24 cellular contexts compared by ENCODE assay signal in genomic region chr13:76715043-76715442, GRCh38.
DNase-seq lines count a peak whose midpoint lies in the region; ATAC-seq and TF ChIP-seq lines count a peak whose summit lies in the region.
"Had no signal": no experiment of that assay in that cellular context is flagged by ENCODE, and none has a peak within 500 bp of the region (broad histone marks: within the 10 kb centered on the region; RNA-seq: fewer than 3 reads in every experiment).

No MANE protein-coding gene starts in this region.

- H3K27me3 ChIP-seq in left ventricle myocardium inferior (ENCODE audit: low read depth) (no peaks in the 10 kb centered on the region), right atrium auricular region (no peaks in the 10 kb centered on the region), endodermal cell (ENCODE audit: control insufficient read depth, insufficient read depth, low read length, poor library complexity, severe bottlenecking) (no peaks in the 10 kb centered on the region), gastrocnemius medialis (no peaks in the 10 kb centered on the region)
- H3K27me3 ChIP-seq: BLaER1, SJSA1 had no signal

- no peak for TF ChIP-seq CTCF in left ventricle myocardium inferior (IDR thresholded peaks at IDR 0.05; ENCODE audit: borderline replicate concordance)
- no peak for TF ChIP-seq CTCF in right atrium auricular region (IDR thresholded peaks at IDR 0.05)
- TF ChIP-seq CTCF in endodermal cell (conservative IDR thresholded peaks at IDR 0.05), result no peak
- TF ChIP-seq CTCF in gastrocnemius medialis (IDR thresholded peaks at IDR 0.05 in 4 of 5, conservative IDR thresholded peaks at IDR 0.05 in 1 of 5), result no peak

- in situ Hi-C loops in gastrocnemius medialis (cut with MboI; ENCODE audit: low sequenced_read_pairs in 4 of 4), result no loop called here

- peaks cover 3% of the 10 kb centered on the region for H3K27me3 Mint-ChIP-seq in endodermal cell (ENCODE audit: insufficient read depth)
- H3K27me3 Mint-ChIP-seq: CD4-positive, CD25-positive, alpha-beta regulatory T cell had no signal

- CTCF ChIA-PET in HEK293T (lab: Yijun Ruan, JAX), result no interaction called here

- no peaks in the 10 kb centered on the region for H3K36me3 ChIP-seq in left ventricle myocardium inferior
- no peaks in the 10 kb centered on the region for H3K36me3 ChIP-seq in right atrium auricular region
- H3K36me3 ChIP-seq in endodermal cell (ENCODE audit: control insufficient read depth, insufficient read depth, low read length), result no peaks in the 10 kb centered on the region
- H3K36me3 ChIP-seq in gastrocnemius medialis, result no peaks in the 10 kb centered on the region
- H3K36me3 ChIP-seq: BLaER1, SJSA1 had no signal

- no peak overlapping the region for H3K9ac ChIP-seq in endodermal cell (ENCODE audit: extremely low read depth, low read length, poor library complexity, severe bottlenecking)
- H3K9ac ChIP-seq: BLaER1 had no signal

- H3K4me1 ChIP-seq in left ventricle myocardium inferior, result peaks cover 22% of the 10 kb centered on the region
- H3K4me1 ChIP-seq in right atrium auricular region, result peaks cover 0 to 15% of the 10 kb centered on the region in 2 donors
- H3K4me1 ChIP-seq in endodermal cell (ENCODE audit: control insufficient read depth, insufficient read depth, low read length), result peaks cover 2% of the 10 kb centered on the region
- peaks cover 5 to 9% of the 10 kb centered on the region in 2 donors for H3K4me1 ChIP-seq in gastrocnemius medialis
- H3K4me1 ChIP-seq: BLaER1 had no signal

- DNase-seq in left ventricle myocardium inferior (no peak), right atrium auricular region (ENCODE audit: low spot score) (no peak), LHCN-M2 (ENCODE audit: low read depth) (peak; percentile 46), endodermal cell (no peak), gastrocnemius medialis (no peak), HEK293T (ENCODE audit: extremely low spot score) (no peak), occipital lobe (lab: John Stamatoyannopoulos, UW) (no peak)
- DNase-seq: CD4-positive, CD25-positive, alpha-beta regulatory T cell; Kasumi-1; MV-4-11; NCI-H1105; NCI-H1436 treated with DMSO at 0.1 percent for 48 hours; NCI-H1930; NCI-H446; NCI-H524 treated with DMSO at 0.1 percent for 48 hours; NCI-H774; NK-92 treated with Interleukin-12 subunit alpha and Interleukin-12 subunit beta, amount 100 ng/mL, for 24 hours; PC-3 had no signal

- WGBS in endodermal cell (ENCODE audit: insufficient coverage in 1 of 2, insufficient read length in 1 of 2), 2 experiments, result 79 to 90% methylated on average over 2 to 3 of the region's 3 CpGs

- peak overlapping the region; percentile 69 for H3K27ac ChIP-seq in left ventricle myocardium inferior (replicated peaks)
- no peak overlapping the region for H3K27ac ChIP-seq in right atrium auricular region
- H3K27ac ChIP-seq in endodermal cell (ENCODE audit: low read depth, low read length), result peak overlapping the region; percentile 52
- H3K27ac ChIP-seq in gastrocnemius medialis, result peak overlapping the region; percentile 14 to 48 (median 42)
- H3K27ac ChIP-seq: BLaER1, HL-60, SJSA1 had no signal

- no peaks in the 10 kb centered on the region for H3K36me3 Mint-ChIP-seq in endodermal cell (ENCODE audit: low read depth)
- H3K36me3 Mint-ChIP-seq: CD4-positive, CD25-positive, alpha-beta regulatory T cell had no signal

- H3K27ac Mint-ChIP-seq in endodermal cell, result no peak overlapping the region
- H3K27ac Mint-ChIP-seq: CD4-positive, CD25-positive, alpha-beta regulatory T cell had no signal

- POLR2A ChIA-PET in HEK293T (lab: Yijun Ruan, JAX), result no interaction called here

- intact Hi-C loops in left ventricle myocardium inferior (cut with micrococcal nuclease), result no loop called here
- intact Hi-C loops in gastrocnemius medialis (cut with DNase I; ENCODE audit: low total_unique reads), result no loop called here

- peak; percentile 59 to 76 for ATAC-seq in gastrocnemius medialis
- no peak for ATAC-seq in GM21526 (IDR thresholded peaks at IDR 0.05; ENCODE audit: low FRiP score, unreplicated experiment)
- ATAC-seq: HepG2, K562, PC-3 had no signal

- H3K9me3 ChIP-seq in left ventricle myocardium inferior (replicated peaks), result no peaks in the 10 kb centered on the region
- no peaks in the 10 kb centered on the region for H3K9me3 ChIP-seq in right atrium auricular region
- no peaks in the 10 kb centered on the region for H3K9me3 ChIP-seq in endodermal cell (ENCODE audit: control insufficient read depth, low read length)
- H3K9me3 ChIP-seq in gastrocnemius medialis, result no peaks in the 10 kb centered on the region
- H3K9me3 ChIP-seq: BLaER1, SJSA1 had no signal

- H3K4me3 ChIP-seq in left ventricle myocardium inferior (no peak overlapping the region), right atrium auricular region (no peak overlapping the region), endodermal cell (ENCODE audit: low read length) (no peak overlapping the region), gastrocnemius medialis (no peak overlapping the region)
- H3K4me3 ChIP-seq: BLaER1, K562, SJSA1 had no signal

- H3K9me3 Mint-ChIP-seq in endodermal cell, result no peaks in the 10 kb centered on the region

- no peak overlapping the region for H3K4me3 Mint-ChIP-seq in endodermal cell
- H3K4me3 Mint-ChIP-seq: CD4-positive, CD25-positive, alpha-beta regulatory T cell had no signal

- TF ChIP-seq POLR2A in gastrocnemius medialis (IDR thresholded peaks at IDR 0.05), result no peak

- peaks cover 20% of the 10 kb centered on the region for H3K4me1 Mint-ChIP-seq in endodermal cell
- H3K4me1 Mint-ChIP-seq: CD4-positive, CD25-positive, alpha-beta regulatory T cell had no signal

TF ChIP-seq in HEK293T, 16 proteins besides CTCF, POLR2A, EP300 and RAD21:
- no peak for TF ChIP-seq ARNT (IDR thresholded peaks at IDR 0.05)
- no peak for TF ChIP-seq LEF1 (IDR thresholded peaks at IDR 0.05; ENCODE audit: borderline replicate concordance)
- no peak for TF ChIP-seq L3MBTL2 (conservative IDR thresholded peaks at IDR 0.05)
- no peak for TF ChIP-seq ELF4 (IDR thresholded peaks at IDR 0.05)
- no peak for TF ChIP-seq SP1 (IDR thresholded peaks at IDR 0.05)
- TF ChIP-seq PKNOX1 (IDR thresholded peaks at IDR 0.05), result no peak
- TF ChIP-seq FOXA1 (IDR thresholded peaks at IDR 0.05), result no peak
- TF ChIP-seq HDGF (IDR thresholded peaks at IDR 0.05; ENCODE audit: borderline replicate concordance), result no peak
- TF ChIP-seq SUZ12 (IDR thresholded peaks at IDR 0.05), result no peak
- TF ChIP-seq CTBP1 (IDR thresholded peaks at IDR 0.05; ENCODE audit: borderline replicate concordance), result no peak
- TF ChIP-seq ZNF384 (IDR thresholded peaks at IDR 0.05), result no peak
TF ChIP-seq in HEK293T: peak in this region for 0.

Comparison
In these comparisons a context has a peak if more than half of its experiments do, and no peak if none do; other contexts are left out.
1. H3K27ac ChIP-seq: peak in left ventricle myocardium inferior (single experiment), endodermal cell (single experiment) and gastrocnemius medialis (4 of 4); none in right atrium auricular region (0 of 2).